In the genomic region with DNA sequence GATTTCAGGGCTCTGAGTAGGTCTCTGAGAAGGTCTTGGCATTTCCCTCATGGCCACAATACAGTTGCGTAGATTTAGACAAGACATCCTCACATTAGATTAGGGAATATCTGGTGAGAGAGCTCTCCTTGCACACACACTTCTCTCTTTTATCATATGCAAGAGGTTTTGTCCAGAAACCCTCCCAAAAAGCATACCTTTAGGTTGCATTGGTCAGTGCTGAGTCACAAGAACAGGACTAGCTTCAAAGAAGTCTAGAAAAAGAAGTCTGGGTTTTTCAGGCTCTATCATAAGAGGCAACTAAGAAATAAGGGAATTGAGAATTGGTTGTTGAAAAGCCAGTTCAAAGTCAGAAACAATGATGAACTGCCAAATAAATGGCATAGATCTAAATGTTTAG, we compare ENCODE assay signal across 24 cellular contexts. TPM values are rescaled to one million over a fixed set of nuclear protein-coding genes. Genes with fewer than 3 reads are reported as not detected.
"Had no signal": no experiment of that assay in that cellular context is flagged by ENCODE, and none has a peak within 500 bp of the region (broad histone marks: within the 10 kb centered on the region; RNA-seq: fewer than 3 reads in every experiment).

No MANE protein-coding gene starts in this region.

- H3K27me3 ChIP-seq: breast epithelium, MG63 had no signal

- H3K9me3 ChIP-seq: MG63 had no signal

- H3K4me1 ChIP-seq: breast epithelium had no signal

- DNase-seq: activated CD4-positive, alpha-beta T cell treated with anti-CD3 and anti-CD28 coated beads for 36 hours; activated CD4-positive, alpha-beta T cell treated with anti-CD3 and anti-CD28 coated beads, Interleukin-2, amount 50 U/mL, for 1 hour; activated CD8-positive, alpha-beta memory T cell treated with anti-CD3 and anti-CD28 coated beads, Interleukin-2, amount 50 U/mL, for 4 hours; activated CD8-positive, alpha-beta T cell treated with anti-CD3 and anti-CD28 coated beads for 36 hours; activated gamma-delta T cell treated with Interleukin-2 at 50 U/mL for 16 hours; activated naive CD4-positive, alpha-beta T cell treated with anti-CD3 and anti-CD28 coated beads, Interleukin-2, amount 10 ng/mL, durations not matched to agents 7 days and 5 days; activated naive CD8-positive, alpha-beta T cell treated with anti-CD3 and anti-CD28 coated beads for 36 hours; activated T-cell treated with anti-CD3 and anti-CD28 coated beads, Interleukin-2, amount 50 U/mL, for 72 hours; central memory CD4-positive, alpha-beta T cell; Kasumi-1; KBM-7; MG63; MV-4-11; NCI-H1092 treated with DMSO at 0.1 percent for 48 hours; NCI-H1417 treated with DMSO at 0.1 percent for 48 hours; NCI-H1694 treated with DMSO at 0.1 percent for 48 hours; NCI-H2029 treated with DMSO at 0.1 percent for 48 hours; NCI-H510A treated with DMSO at 0.1 percent for 48 hours; NCI-H69; T-helper 1 cell had no signal

- H3K27ac ChIP-seq: breast epithelium, SK-N-MC, VCaP had no signal

- H3K4me3 ChIP-seq: breast epithelium, MG63, SK-N-MC had no signal

- ATAC-seq: activated CD4-positive, alpha-beta T cell treated with anti-CD3 and anti-CD28 coated beads for 36 hours; activated CD8-positive, alpha-beta T cell treated with anti-CD3 and anti-CD28 coated beads for 36 hours; activated T-cell treated with anti-CD3 and anti-CD28 coated beads, Interleukin-2, amount 50 U/mL, for 72 hours; Right ventricle myocardium inferior had no signal

- H3K36me3 ChIP-seq: breast epithelium, MG63 had no signal

RNA-seq across cellular contexts. Expression of a gene that starts 40.1 kb away (rescaled TPM):
- total RNA-seq: activated CD8-positive, alpha-beta T cell treated with anti-CD3 and anti-CD28 coated beads for 36 hours had no signal
